ENCODE assay signal across 8 cellular contexts in genomic region chr14:58072288-58073071, GRCh38.
DNase-seq lines count a peak whose midpoint lies in the region; ATAC-seq and TF ChIP-seq lines count a peak whose summit lies in the region.

No MANE protein-coding gene starts in this region.

- intact Hi-C loops in uterus (cut with DNase I; ENCODE audit: low total_unique reads): loop anchor here (10.0 kb wide), 1 partner anchor 588 kb away; no protein-coding TSS in a partner anchor

- DNase-seq in COLO668 (lab: John Stamatoyannopoulos, UW; ENCODE audit: unreplicated experiment) (peak; percentile 62), HPDE6-E6E7 (ENCODE audit: extremely low spot score) (peak; percentile 57), NCI-H69 (lab: John Stamatoyannopoulos, UW) (peak; percentile 79), activated T-cell treated with anti-CD3 and anti-CD28 coated beads for 24 hours (ENCODE audit: low read depth) (peak; percentile 32), foreskin fibroblast (peak; percentile 33 to 76), non-pigmented ciliary epithelial cell (ENCODE audit: low read depth) (peak; percentile 42), uterus (peak; percentile 39 to 49)

- no peaks in the 10 kb centered on the region for H3K4me1 ChIP-seq in uterus

- H3K27me3 ChIP-seq in uterus: no peaks in the 10 kb centered on the region

- H3K27ac ChIP-seq in uterus: no peak overlapping the region

- TF ChIP-seq CTCF in foreskin fibroblast (IDR thresholded peaks at IDR 0.05; ENCODE audit: low read depth, low read length) (peak; percentile 76), uterus (IDR thresholded peaks at IDR 0.05) (peak; percentile 60 to 82 (median 74))

- ATAC-seq in GM19328 (IDR thresholded peaks at IDR 0.05; ENCODE audit: unreplicated experiment): peak; percentile 87

- H3K4me3 ChIP-seq in foreskin fibroblast (ENCODE audit: low read depth in 1 of 2, low read length in 2 of 2): no peak overlapping the region
- H3K4me3 ChIP-seq in uterus: no peak overlapping the region

- H3K36me3 ChIP-seq in uterus: no peaks in the 10 kb centered on the region

- no peak for TF ChIP-seq POLR2A in uterus (IDR thresholded peaks at IDR 0.05)

- no peaks in the 10 kb centered on the region for H3K9me3 ChIP-seq in uterus
